Comparison of ENCODE assay signal across 8 cellular contexts in genomic region chr5:170306381-170306790, GRCh38. TPM values are rescaled to one million over a fixed set of nuclear protein-coding genes. Genes with fewer than 3 reads are reported as not detected.
DNase-seq lines count a peak whose midpoint lies in the region; ATAC-seq and TF ChIP-seq lines count a peak whose summit lies in the region.

No MANE protein-coding gene starts in this region.

- H3K9me3 Mint-ChIP-seq in activated B cell treated with CpG ODN at 0.5 μM for 24 hours: no peaks in the 10 kb centered on the region

- H3K27me3 Mint-ChIP-seq in activated B cell treated with CpG ODN at 0.5 μM for 24 hours: peaks cover 4% of the 10 kb centered on the region

- no peaks in the 10 kb centered on the region for H3K36me3 Mint-ChIP-seq in activated B cell treated with CpG ODN at 0.5 μM for 24 hours (ENCODE audit: low read depth)

- no peak overlapping the region for H3K27ac ChIP-seq in dorsolateral prefrontal cortex

- intact Hi-C loops in activated B cell treated with CpG ODN at 0.5 μM for 24 hours (cut with micrococcal nuclease): loop anchor here (1.0 kb wide), 2 partner anchors 13 to 25 kb away; no protein-coding TSS in a partner anchor
- intact Hi-C loops in posterior vena cava (cut with DNase I): no loop called here
- intact Hi-C loops in dorsolateral prefrontal cortex (cut with DNase I): no loop called here

- POLR2A ChIA-PET in activated B cell treated with CpG ODN at 0.5 μM for 24 hours (lab: Charles Lee): interaction anchor here (0.5 to 2.2 kb wide), 8 partner anchors 9 to 27 kb away, joined by 3 to 23 read pairs (median 6); partner anchors contain the start of gene LCP2

- H3K4me1 Mint-ChIP-seq in activated B cell treated with CpG ODN at 0.5 μM for 24 hours: peaks cover 48% of the 10 kb centered on the region

- H3K4me3 Mint-ChIP-seq in activated B cell treated with CpG ODN at 0.5 μM for 24 hours: no peak overlapping the region

- peak overlapping the region; percentile 8 for H3K27ac Mint-ChIP-seq in activated B cell treated with CpG ODN at 0.5 μM for 24 hours

- peak; percentile 41 for DNase-seq in NCI-H345 (lab: John Stamatoyannopoulos, UW)
- DNase-seq in NCI-H345 treated with DMSO at 0.1 percent for 48 hours (lab: John Stamatoyannopoulos, UW; ENCODE audit: unreplicated experiment): no peak
- peak; percentile 26 for DNase-seq in activated B cell treated with CpG ODN at 0.5 μM for 24 hours
- peak; percentile 93 for DNase-seq in posterior vena cava (ENCODE audit: low spot score)
- no peak for DNase-seq in dorsolateral prefrontal cortex
- no peak for DNase-seq in NCI-H1092 (lab: John Stamatoyannopoulos, UW)
- no peak for DNase-seq in DMS53 (lab: John Stamatoyannopoulos, UW)

- no peaks in the 10 kb centered on the region for H3K27me3 ChIP-seq in dorsolateral prefrontal cortex

- CTCF ChIA-PET in activated B cell treated with CpG ODN at 0.5 μM for 24 hours (lab: Charles Lee): interaction anchor here (1.1 to 1.9 kb wide), 3 partner anchors 22 to 32 kb away, joined by 3 to 9 read pairs (median 3); no protein-coding TSS in a partner anchor

- H3K4me3 ChIP-seq in dorsolateral prefrontal cortex: no peak overlapping the region

- ATAC-seq in HG03045 (IDR thresholded peaks at IDR 0.05; ENCODE audit: unreplicated experiment) (peak; percentile 62), activated B cell treated with CpG ODN at 0.5 μM for 24 hours (ENCODE audit: low read depth) (peak; percentile 96)

- TF ChIP-seq CTCF in activated B cell treated with CpG ODN at 0.5 μM for 24 hours (IDR thresholded peaks at IDR 0.05) (no peak), dorsolateral prefrontal cortex (IDR thresholded peaks at IDR 0.05 in 54 of 56, conservative IDR thresholded peaks at IDR 0.05 in 2 of 56; ENCODE audit: low read depth in 1 of 56, partially characterized antibody in 56 of 56) (no peak)

RNA-seq across cellular contexts. Expression of gene LCP2, which starts 8.8 kb away (rescaled TPM):
- total RNA-seq in activated B cell treated with CpG ODN at 0.5 μM for 24 hours (7.0 and 8.5 TPM in 2 replicates), posterior vena cava (10 to 100 TPM; 19.3 to 25.0 TPM), dorsolateral prefrontal cortex (10 to 100 TPM in 113 of 120 experiments, 1 to 10 TPM in 7; 7.5 to 44.4 (median 17.5) TPM)

Comparison
In these comparisons a context has a peak if more than half of its experiments do, and no peak if none do; other contexts are left out.
1. DNase-seq: peak in NCI-H345 (single experiment), activated B cell treated with CpG ODN at 0.5 μM for 24 hours (single experiment) and posterior vena cava (single experiment); none in NCI-H345 treated with DMSO at 0.1 percent for 48 hours (single experiment), dorsolateral prefrontal cortex (0 of 10), NCI-H1092 (single experiment) and DMS53 (single experiment).